8 cellular contexts compared by ENCODE assay signal in the genomic region with DNA sequence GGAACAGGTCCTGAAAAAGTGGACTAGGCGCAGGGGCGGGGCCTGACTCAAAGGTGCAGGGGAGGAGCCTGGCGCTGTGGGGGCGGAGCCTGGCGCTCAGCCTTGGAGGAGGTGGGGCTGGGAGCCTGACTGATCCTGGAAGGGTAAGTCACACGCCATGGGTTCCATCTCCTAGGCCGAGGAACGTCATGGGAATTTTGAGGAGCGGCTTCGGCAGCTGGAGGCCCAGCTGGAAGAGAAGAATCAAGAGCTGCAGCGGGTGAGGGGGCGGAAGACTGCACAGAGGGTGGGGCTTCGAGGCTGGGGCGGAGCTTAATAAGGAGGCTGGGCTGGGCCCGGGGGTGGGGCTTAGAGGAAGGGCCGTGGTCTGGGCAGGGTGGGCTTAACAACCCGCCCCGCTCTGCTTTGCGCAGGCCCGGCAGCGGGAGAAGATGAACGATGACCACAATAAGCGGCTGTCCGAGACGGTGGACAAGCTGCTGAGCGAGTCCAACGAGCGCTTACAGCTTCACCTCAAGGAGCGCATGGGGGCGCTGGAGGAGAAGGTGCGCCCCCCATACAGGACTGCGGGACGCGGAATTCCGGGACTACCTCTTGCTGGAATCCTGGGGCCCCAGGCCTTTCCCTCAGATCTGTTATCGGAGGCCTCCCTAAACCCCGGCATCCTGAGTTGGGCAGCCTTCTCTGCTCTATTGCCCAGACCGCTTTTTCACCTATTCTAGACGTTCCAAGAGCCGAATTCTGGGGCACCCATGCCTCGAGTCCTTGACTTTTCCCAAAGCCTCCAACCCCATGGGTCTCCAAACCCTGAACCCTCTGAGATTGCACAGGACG. TPM values are rescaled to one million over a fixed set of nuclear protein-coding genes. Genes with fewer than 3 reads are reported as not detected.
A peak's percentile ranks its signal among the peaks of the same experiment; 100 is the strongest.
DNase-seq lines count a peak whose midpoint lies in the region; ATAC-seq, FAIRE-seq and TF ChIP-seq lines count a peak whose summit lies in the region.

No MANE protein-coding gene starts in this region.

- H3K4me1 Mint-ChIP-seq in activated CD4-positive, alpha-beta T cell treated with anti-CD3 and anti-CD28 coated beads for 36 hours = peaks cover 14% of the 10 kb centered on the region
- peaks cover 7% of the 10 kb centered on the region for H3K4me1 Mint-ChIP-seq in memory B cell

- H3K27ac Mint-ChIP-seq in activated CD4-positive, alpha-beta T cell treated with anti-CD3 and anti-CD28 coated beads for 36 hours = no peak overlapping the region
- H3K27ac Mint-ChIP-seq in memory B cell = no peak overlapping the region

- H3K27me3 Mint-ChIP-seq in activated CD4-positive, alpha-beta T cell treated with anti-CD3 and anti-CD28 coated beads for 36 hours = peaks cover 1% of the 10 kb centered on the region
- peaks cover 28% of the 10 kb centered on the region for H3K27me3 Mint-ChIP-seq in memory B cell

- TF ChIP-seq CTCF in bronchial epithelial cell (IDR thresholded peaks at IDR 0.05; ENCODE audit: insufficient read depth, low read length, severe bottlenecking) = peak; percentile 15
- no peak for TF ChIP-seq CTCF in tibial artery (IDR thresholded peaks at IDR 0.05)

- H3K4me3 Mint-ChIP-seq in activated CD4-positive, alpha-beta T cell treated with anti-CD3 and anti-CD28 coated beads for 36 hours = peak overlapping the region; percentile 59
- peak overlapping the region; percentile 21 for H3K4me3 Mint-ChIP-seq in memory B cell

- H3K9me3 Mint-ChIP-seq in activated CD4-positive, alpha-beta T cell treated with anti-CD3 and anti-CD28 coated beads for 36 hours (ENCODE audit: low read depth) = no peaks in the 10 kb centered on the region
- no peaks in the 10 kb centered on the region for H3K9me3 Mint-ChIP-seq in memory B cell

- CTCF ChIA-PET in activated CD4-positive, alpha-beta T cell treated with anti-CD3 and anti-CD28 coated beads for 36 hours (lab: Charles Lee) = interaction anchor here (0.5 to 3.2 kb wide), 5 partner anchors 11 to 82 kb away, joined by 3 to 19 read pairs (median 3); partner anchors contain the start of gene LIN7B

- H3K36me3 ChIP-seq in bronchial epithelial cell (ENCODE audit: control insufficient read depth, insufficient read depth, low read length) = no peaks in the 10 kb centered on the region
- H3K36me3 ChIP-seq in tibial artery = no peaks in the 10 kb centered on the region
- H3K36me3 ChIP-seq in HAP-1 (replicated peaks) = peaks cover 26% of the 10 kb centered on the region

- peak overlapping the region; percentile 32 for H3K4me3 ChIP-seq in bronchial epithelial cell (ENCODE audit: low read depth, low read length)
- peak overlapping the region; percentile 6 to 11 for H3K4me3 ChIP-seq in tibial artery
- H3K4me3 ChIP-seq in HAP-1 = no peak overlapping the region

- no peak overlapping the region for H3K27ac ChIP-seq in tibial artery

- peaks cover 5% of the 10 kb centered on the region for H3K36me3 Mint-ChIP-seq in activated CD4-positive, alpha-beta T cell treated with anti-CD3 and anti-CD28 coated beads for 36 hours (ENCODE audit: low read depth)
- peaks cover 4% of the 10 kb centered on the region for H3K36me3 Mint-ChIP-seq in memory B cell

- ATAC-seq in activated CD4-positive, alpha-beta T cell treated with anti-CD3 and anti-CD28 coated beads for 36 hours = peak; percentile 85
- ATAC-seq in memory B cell (ENCODE audit: low read depth) (peak; percentile 55), HG02852 (IDR thresholded peaks at IDR 0.05; ENCODE audit: unreplicated experiment) (no peak)

- intact Hi-C loops in activated CD4-positive, alpha-beta T cell treated with anti-CD3 and anti-CD28 coated beads for 36 hours (cut with DNase I, micrococcal nuclease) = loop anchor here in 1 of 2 experiments (1.0 kb wide), 1 partner anchor 15 kb away; no protein-coding TSS in a partner anchor
- intact Hi-C loops in tibial artery (cut with DNase I; ENCODE audit: low total_unique reads) = no loop called here

- H3K4me1 ChIP-seq in tibial artery (peaks cover 0 to 20% (median 8%) of the 10 kb centered on the region in 4 donors), HAP-1 (peaks cover under 1% of the 10 kb centered on the region)

- H3K9me3 ChIP-seq in tibial artery = no peaks in the 10 kb centered on the region
- H3K9me3 ChIP-seq in HAP-1 = no peaks in the 10 kb centered on the region

- peak; percentile 83 for DNase-seq in activated CD4-positive, alpha-beta T cell treated with anti-CD3 and anti-CD28 coated beads for 36 hours
- no peak for DNase-seq in activated CD4-positive, alpha-beta T cell treated with anti-CD3 and anti-CD28 coated beads for 1 hour
- DNase-seq in bronchial epithelial cell (ENCODE audit: low read depth) (peak; percentile 75), memory B cell (ENCODE audit: low spot score in 2 of 2) (no peak), tibial artery (no peak), HAP-1 (ENCODE audit: low spot score in 2 of 2) (no peak), DMS79 treated with DMSO at 0.1 percent for 48 hours (lab: John Stamatoyannopoulos, UW) (no peak)

- H3K27me3 ChIP-seq in bronchial epithelial cell (ENCODE audit: control insufficient read depth, insufficient read depth, low read length) (no peaks in the 10 kb centered on the region), tibial artery (peaks cover 0 to 39% of the 10 kb centered on the region in 2 donors), HAP-1 (ENCODE audit: low read depth) (no peaks in the 10 kb centered on the region)

- POLR2A ChIA-PET in activated CD4-positive, alpha-beta T cell treated with anti-CD3 and anti-CD28 coated beads for 36 hours (lab: Charles Lee) = interaction anchor here (0.5 kb wide), 1 partner anchor 135 kb away, joined by 6 read pairs; no protein-coding TSS in a partner anchor

- no peak for FAIRE-seq in bronchial epithelial cell (lab: Jason Lieb, UNC)

- in situ Hi-C loops in HAP-1 (cut with MboI; ENCODE audit: low sequenced_read_pairs) = no loop called here

RNA-seq across cellular contexts. Expression of gene PPFIA3, which starts 14.5 kb away (rescaled TPM):
- 1 to 10 TPM; 5.4 to 6.1 TPM for total RNA-seq in activated CD4-positive, alpha-beta T cell treated with anti-CD3 and anti-CD28 coated beads for 36 hours
- total RNA-seq in bronchial epithelial cell = 1.3 and 2.2 TPM in 2 replicates

RNA-seq across cellular contexts. Expression of gene C19orf73, which starts 14.9 kb away (rescaled TPM):
- 1 to 10 TPM; 1.7 to 2.0 TPM for total RNA-seq in activated CD4-positive, alpha-beta T cell treated with anti-CD3 and anti-CD28 coated beads for 36 hours
- 0.53 and 1.9 TPM in 2 replicates for total RNA-seq in bronchial epithelial cell

RNA-seq across cellular contexts. Expression of gene LIN7B, which starts 19.7 kb away (rescaled TPM):
- total RNA-seq in activated CD4-positive, alpha-beta T cell treated with anti-CD3 and anti-CD28 coated beads for 36 hours = 1 to 10 TPM; 3.5 to 4.3 TPM
- 3.2 and 6.5 TPM in 2 replicates for total RNA-seq in bronchial epithelial cell

RNA-seq across cellular contexts. Expression of gene HRC, which starts 21.4 kb away (rescaled TPM):
- not detected for total RNA-seq in activated CD4-positive, alpha-beta T cell treated with anti-CD3 and anti-CD28 coated beads for 36 hours
- total RNA-seq in bronchial epithelial cell = not detected in 2 replicates

RNA-seq across cellular contexts. Expression of gene TRPM4, which starts 23.8 kb away (rescaled TPM):
- 1 to 10 TPM; 1.5 to 1.9 TPM for total RNA-seq in activated CD4-positive, alpha-beta T cell treated with anti-CD3 and anti-CD28 coated beads for 36 hours
- 11.1 and 18.6 TPM in 2 replicates for total RNA-seq in bronchial epithelial cell

Comparison
In these comparisons a context has a peak if more than half of its experiments do, and no peak if none do; other contexts are left out.
1. DNase-seq: peak in activated CD4-positive, alpha-beta T cell treated with anti-CD3 and anti-CD28 coated beads for 36 hours (single experiment) and bronchial epithelial cell (single experiment); none in activated CD4-positive, alpha-beta T cell treated with anti-CD3 and anti-CD28 coated beads for 1 hour (single experiment), memory B cell (0 of 2), tibial artery (0 of 2), HAP-1 (0 of 2) and DMS79 treated with DMSO at 0.1 percent for 48 hours (single experiment).